Comparison of ENCODE assay signal across 2 cellular contexts in the genomic region with DNA sequence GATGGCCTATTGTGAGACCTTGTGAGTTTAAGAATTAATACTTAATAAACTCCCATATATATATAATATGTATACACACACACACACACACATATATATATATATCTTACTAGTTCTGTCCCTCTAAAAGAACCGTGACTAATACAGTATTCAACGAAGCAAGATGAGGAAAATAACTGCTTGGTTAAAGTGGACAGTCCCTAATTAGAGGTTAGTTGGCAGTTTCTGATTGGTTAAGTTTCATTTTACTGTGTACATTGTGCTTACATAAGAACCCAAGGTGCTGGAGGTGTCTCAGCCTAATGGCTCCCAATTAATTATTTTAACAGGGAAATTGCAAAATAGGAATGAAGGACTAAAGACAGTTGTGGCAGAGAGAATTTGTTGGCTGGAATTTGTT.
TF ChIP-seq lines count a peak whose summit lies in the region.

No MANE protein-coding gene starts in this region.

TF ChIP-seq in WTC11, 78 proteins besides CTCF, POLR2A, EP300 and RAD21 (continued from another document):
- TF ChIP-seq, protein P1, sequence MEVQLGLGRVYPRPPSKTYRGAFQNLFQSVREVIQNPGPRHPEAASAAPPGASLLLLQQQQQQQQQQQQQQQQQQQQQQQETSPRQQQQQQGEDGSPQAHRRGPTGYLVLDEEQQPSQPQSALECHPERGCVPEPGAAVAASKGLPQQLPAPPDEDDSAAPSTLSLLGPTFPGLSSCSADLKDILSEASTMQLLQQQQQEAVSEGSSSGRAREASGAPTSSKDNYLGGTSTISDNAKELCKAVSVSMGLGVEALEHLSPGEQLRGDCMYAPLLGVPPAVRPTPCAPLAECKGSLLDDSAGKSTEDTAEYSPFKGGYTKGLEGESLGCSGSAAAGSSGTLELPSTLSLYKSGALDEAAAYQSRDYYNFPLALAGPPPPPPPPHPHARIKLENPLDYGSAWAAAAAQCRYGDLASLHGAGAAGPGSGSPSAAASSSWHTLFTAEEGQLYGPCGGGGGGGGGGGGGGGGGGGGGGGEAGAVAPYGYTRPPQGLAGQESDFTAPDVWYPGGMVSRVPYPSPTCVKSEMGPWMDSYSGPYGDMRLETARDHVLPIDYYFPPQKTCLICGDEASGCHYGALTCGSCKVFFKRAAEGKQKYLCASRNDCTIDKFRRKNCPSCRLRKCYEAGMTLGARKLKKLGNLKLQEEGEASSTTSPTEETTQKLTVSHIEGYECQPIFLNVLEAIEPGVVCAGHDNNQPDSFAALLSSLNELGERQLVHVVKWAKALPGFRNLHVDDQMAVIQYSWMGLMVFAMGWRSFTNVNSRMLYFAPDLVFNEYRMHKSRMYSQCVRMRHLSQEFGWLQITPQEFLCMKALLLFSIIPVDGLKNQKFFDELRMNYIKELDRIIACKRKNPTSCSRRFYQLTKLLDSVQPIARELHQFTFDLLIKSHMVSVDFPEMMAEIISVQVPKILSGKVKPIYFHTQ (CRISPR knock-in tag; IDR thresholded peaks at IDR 0.05): no peak
- TF ChIP-seq RORB (CRISPR knock-in tag; IDR thresholded peaks at IDR 0.05): no peak
- no peak for TF ChIP-seq TP53 (CRISPR knock-in tag; IDR thresholded peaks at IDR 0.05)
- TF ChIP-seq ZNF423 (CRISPR knock-in tag; IDR thresholded peaks at IDR 0.05): no peak
- TF ChIP-seq, protein P2, sequence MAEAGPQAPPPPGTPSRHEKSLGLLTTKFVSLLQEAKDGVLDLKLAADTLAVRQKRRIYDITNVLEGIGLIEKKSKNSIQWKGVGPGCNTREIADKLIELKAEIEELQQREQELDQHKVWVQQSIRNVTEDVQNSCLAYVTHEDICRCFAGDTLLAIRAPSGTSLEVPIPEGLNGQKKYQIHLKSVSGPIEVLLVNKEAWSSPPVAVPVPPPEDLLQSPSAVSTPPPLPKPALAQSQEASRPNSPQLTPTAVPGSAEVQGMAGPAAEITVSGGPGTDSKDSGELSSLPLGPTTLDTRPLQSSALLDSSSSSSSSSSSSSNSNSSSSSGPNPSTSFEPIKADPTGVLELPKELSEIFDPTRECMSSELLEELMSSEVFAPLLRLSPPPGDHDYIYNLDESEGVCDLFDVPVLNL (CRISPR knock-in tag; IDR thresholded peaks at IDR 0.05; ENCODE audit: borderline replicate concordance, low read depth): no peak
- TF ChIP-seq NFATC4 (CRISPR knock-in tag; IDR thresholded peaks at IDR 0.05): no peak
- no peak for TF ChIP-seq PRRX2 (CRISPR knock-in tag; IDR thresholded peaks at IDR 0.05)
- TF ChIP-seq NR2C2 (CRISPR knock-in tag; IDR thresholded peaks at IDR 0.05): no peak
- TF ChIP-seq ZNF263 (CRISPR knock-in tag; IDR thresholded peaks at IDR 0.05; ENCODE audit: low read depth): no peak
- TF ChIP-seq TEAD1 (CRISPR knock-in tag; IDR thresholded peaks at IDR 0.05): no peak
- TF ChIP-seq MYBL2 (CRISPR knock-in tag; IDR thresholded peaks at IDR 0.05): no peak
- TF ChIP-seq ZNF396 (CRISPR knock-in tag; IDR thresholded peaks at IDR 0.05; ENCODE audit: borderline replicate concordance): no peak
- TF ChIP-seq, protein P3, sequence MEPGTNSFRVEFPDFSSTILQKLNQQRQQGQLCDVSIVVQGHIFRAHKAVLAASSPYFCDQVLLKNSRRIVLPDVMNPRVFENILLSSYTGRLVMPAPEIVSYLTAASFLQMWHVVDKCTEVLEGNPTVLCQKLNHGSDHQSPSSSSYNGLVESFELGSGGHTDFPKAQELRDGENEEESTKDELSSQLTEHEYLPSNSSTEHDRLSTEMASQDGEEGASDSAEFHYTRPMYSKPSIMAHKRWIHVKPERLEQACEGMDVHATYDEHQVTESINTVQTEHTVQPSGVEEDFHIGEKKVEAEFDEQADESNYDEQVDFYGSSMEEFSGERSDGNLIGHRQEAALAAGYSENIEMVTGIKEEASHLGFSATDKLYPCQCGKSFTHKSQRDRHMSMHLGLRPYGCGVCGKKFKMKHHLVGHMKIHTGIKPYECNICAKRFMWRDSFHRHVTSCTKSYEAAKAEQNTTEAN (CRISPR knock-in tag; IDR thresholded peaks at IDR 0.05): no peak
- TF ChIP-seq ZNF317 (CRISPR knock-in tag; IDR thresholded peaks at IDR 0.05; ENCODE audit: borderline replicate concordance, low read depth): no peak
- TF ChIP-seq ZNF219 (CRISPR knock-in tag; IDR thresholded peaks at IDR 0.05; ENCODE audit: borderline replicate concordance): no peak
- TF ChIP-seq, protein P4, sequence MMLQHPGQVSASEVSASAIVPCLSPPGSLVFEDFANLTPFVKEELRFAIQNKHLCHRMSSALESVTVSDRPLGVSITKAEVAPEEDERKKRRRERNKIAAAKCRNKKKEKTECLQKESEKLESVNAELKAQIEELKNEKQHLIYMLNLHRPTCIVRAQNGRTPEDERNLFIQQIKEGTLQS (CRISPR knock-in tag; conservative IDR thresholded peaks at IDR 0.05): no peak
- TF ChIP-seq ZNF416 (CRISPR knock-in tag; IDR thresholded peaks at IDR 0.05): no peak
- TF ChIP-seq NR3C1 (CRISPR knock-in tag; conservative IDR thresholded peaks at IDR 0.05; ENCODE audit: low read depth): no peak

TF ChIP-seq in H1, 55 proteins besides CTCF, POLR2A, EP300 and RAD21 (continued from another document):
- TF ChIP-seq NANOG (IDR thresholded peaks at IDR 0.05; ENCODE audit: insufficient read depth, low read depth, low read length, poor library complexity, severe bottlenecking): no peak
- no peak for TF ChIP-seq SIX5 (IDR thresholded peaks at IDR 0.05; ENCODE audit: low read depth, low read length)
